In the genomic region with DNA sequence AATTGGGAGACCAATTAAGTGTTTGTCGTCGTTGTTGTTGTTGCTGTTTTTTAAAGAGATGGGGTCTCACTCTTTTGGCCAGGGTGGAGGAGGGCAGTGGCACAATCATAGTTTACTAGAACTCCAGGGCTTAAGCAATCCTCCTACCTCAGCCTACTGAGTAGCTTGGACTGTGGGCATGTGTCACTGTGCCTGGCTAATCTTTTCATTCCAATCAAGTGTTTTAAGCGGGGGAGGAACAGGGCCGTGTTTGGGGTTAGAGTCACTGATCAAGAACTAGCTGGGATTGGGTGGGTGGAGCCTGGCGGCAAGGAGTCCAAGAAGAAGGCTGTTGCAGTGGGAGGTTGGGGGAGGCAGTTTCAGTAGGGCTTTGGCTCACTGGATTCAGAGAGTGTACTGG, we compare ENCODE assay signal across 12 cellular contexts.
DNase-seq lines count a peak whose midpoint lies in the region; ATAC-seq and TF ChIP-seq lines count a peak whose summit lies in the region.
"Had no signal": no experiment of that assay in that cellular context is flagged by ENCODE, and none has a peak within 500 bp of the region (broad histone marks: within the 10 kb centered on the region; RNA-seq: fewer than 3 reads in every experiment).

No MANE protein-coding gene starts in this region.

- H3K27me3 Mint-ChIP-seq in nephron (ENCODE audit: low read depth), result peaks cover 8% of the 10 kb centered on the region
- H3K27me3 Mint-ChIP-seq: activated naive CD8-positive, alpha-beta T cell treated with anti-CD3 and anti-CD28 coated beads, Interleukin-2, amount 10 ng/mL, durations not matched to agents 7 days and 5 days had no signal

- peak overlapping the region in 1 of 3 experiments; percentile 45 for H3K4me3 Mint-ChIP-seq in nephron
- H3K4me3 Mint-ChIP-seq: activated naive CD8-positive, alpha-beta T cell treated with anti-CD3 and anti-CD28 coated beads, Interleukin-2, amount 10 ng/mL, durations not matched to agents 7 days and 5 days had no signal

- peaks cover 12% of the 10 kb centered on the region for H3K36me3 Mint-ChIP-seq in nephron (ENCODE audit: low read depth)

- H3K27ac Mint-ChIP-seq in nephron, result peak overlapping the region; percentile 22 to 92 (median 73)
- H3K27ac Mint-ChIP-seq: activated naive CD8-positive, alpha-beta T cell treated with anti-CD3 and anti-CD28 coated beads, Interleukin-2, amount 10 ng/mL, durations not matched to agents 7 days and 5 days had no signal

- no peak for TF ChIP-seq CTCF in epithelial cell of esophagus (IDR thresholded peaks at IDR 0.05; ENCODE audit: insufficient read depth, low read depth, low read length, missing control alignments)
- no peak for TF ChIP-seq CTCF in nephron (IDR thresholded peaks at IDR 0.05; ENCODE audit: unreplicated experiment in 3 of 3)

- H3K9me3 Mint-ChIP-seq in nephron, result peaks cover 15% of the 10 kb centered on the region

- peaks cover 30% of the 10 kb centered on the region for H3K4me1 Mint-ChIP-seq in nephron

- H3K4me3 ChIP-seq in epithelial cell of esophagus (ENCODE audit: low read length), result no peak overlapping the region
- H3K4me3 ChIP-seq: ovary had no signal

- DNase-seq in EH (ENCODE audit: low read depth) (peak; percentile 78), NCI-H524 (lab: John Stamatoyannopoulos, UW) (peak; percentile 70 to 84), epithelial cell of esophagus (ENCODE audit: low read depth) (peak; percentile 16), SIG-M5 treated with dmso at 0.1 percent for 504 hours (lab: John Stamatoyannopoulos, UW; ENCODE audit: unreplicated experiment) (no peak)
- no peak for DNase-seq in stimulated activated naive CD4-positive, alpha-beta T cell (lab: John Stamatoyannopoulos, UW)
- DNase-seq in stimulated activated naive CD8-positive, alpha-beta T cell treated with anti-CD3 and anti-CD28 coated beads, Interleukin-15, Interleukin-2, amounts not matched to agents 100 U/mL and 50 U/mL, for 24 hours, result no peak
- DNase-seq: activated naive CD8-positive, alpha-beta T cell treated with anti-CD3 and anti-CD28 coated beads, Interleukin-2, amount 10 ng/mL, durations not matched to agents 7 days and 5 days; C1 segment of cervical spinal cord; NCI-H1417; ovary had no signal

- no peak for ATAC-seq in GM21786 (IDR thresholded peaks at IDR 0.05; ENCODE audit: unreplicated experiment)
- ATAC-seq in stimulated activated naive CD8-positive, alpha-beta T cell treated with anti-CD3 and anti-CD28 coated beads, Interleukin-15, Interleukin-2, amounts not matched to agents 100 U/mL and 50 U/mL, for 24 hours, result no peak

Comparison
In these comparisons a context has a peak if more than half of its experiments do, and no peak if none do; other contexts are left out.
1. DNase-seq: peak in EH (single experiment), NCI-H524 (2 of 2) and epithelial cell of esophagus (single experiment); none in SIG-M5 treated with dmso at 0.1 percent for 504 hours (single experiment), stimulated activated naive CD4-positive, alpha-beta T cell (0 of 6) and stimulated activated naive CD8-positive, alpha-beta T cell treated with anti-CD3 and anti-CD28 coated beads, Interleukin-15, Interleukin-2, amounts not matched to agents 100 U/mL and 50 U/mL, for 24 hours (single experiment).